Comparison of ENCODE assay signal across 17 cellular contexts in genomic region chr7:33495207-33495606, GRCh38.
DNase-seq lines count a peak whose midpoint lies in the region; ATAC-seq and TF ChIP-seq lines count a peak whose summit lies in the region.
"Had no signal": no experiment of that assay in that cellular context is flagged by ENCODE, and none has a peak within 500 bp of the region (broad histone marks: within the 10 kb centered on the region; RNA-seq: fewer than 3 reads in every experiment).

No MANE protein-coding gene starts in this region.

- H3K56ac ChIP-seq in IMR-90 (ENCODE audit: extremely low read depth, insufficient read depth, low read length) = no peak overlapping the region

- no peaks in the 10 kb centered on the region for H3K36me3 Mint-ChIP-seq in T-helper 17 cell (ENCODE audit: low read depth)

- ATAC-seq in IMR-90 (ENCODE audit: low read depth) (peak; percentile 74), GM19324 (IDR thresholded peaks at IDR 0.05; ENCODE audit: low FRiP score, unreplicated experiment) (no peak), GM19023 (IDR thresholded peaks at IDR 0.05; ENCODE audit: unreplicated experiment) (no peak), GM21717 (IDR thresholded peaks at IDR 0.05; ENCODE audit: unreplicated experiment) (no peak), T-helper 17 cell (no peak)
- ATAC-seq: stimulated activated naive B cell treated with anti-CD40 and anti-IgM and Interleukin-4, amounts not matched to agents 10 μg/mL and 1 μg/mL and 100 μg/mL, for 72 hours had no signal

- H2BK20ac ChIP-seq in IMR-90 (ENCODE audit: low read depth, low read length) = no peak overlapping the region

- TF ChIP-seq CTCF in AG10803 (conservative IDR thresholded peaks at IDR 0.05; ENCODE audit: low read length) = no peak
- no peak for TF ChIP-seq CTCF in IMR-90 (conservative IDR thresholded peaks at IDR 0.05; ENCODE audit: low read depth, low read length)
- no peak for TF ChIP-seq CTCF in epithelial cell of esophagus (IDR thresholded peaks at IDR 0.05; ENCODE audit: insufficient read depth, low read depth, low read length, missing control alignments)

- DNase-seq in AG10803 (ENCODE audit: low read depth) (peak; percentile 86), IMR-90 (peak; percentile 46), epithelial cell of esophagus (ENCODE audit: low read depth) (peak; percentile 10), myocyte (ENCODE audit: low read depth) (peak; percentile 76), T-helper 17 cell (no peak)
- DNase-seq: activated CD4-positive, alpha-beta memory T cell treated with anti-CD3 and anti-CD28 coated beads, Interleukin-2, amount 10 ng/mL, durations not matched to agents 7 days and 5 days; activated gamma-delta T cell treated with Interleukin-2 at 50 U/mL for 16 hours; colonic mucosa; GDM1; NCI-H2171 treated with DMSO at 0.1 percent for 48 hours; ovary; stimulated activated CD4-positive, alpha-beta T cell treated with anti-CD3 and anti-CD28 coated beads, Interleukin-1b, Interleukin-23, amount 100 ng/mL, for 48 hours; stimulated activated naive B cell treated with anti-CD40 and anti-IgM and Interleukin-4, amounts not matched to agents 10 μg/mL and 1 μg/mL and 100 μg/mL, for 72 hours had no signal

- no peak overlapping the region for H4K8ac ChIP-seq in IMR-90 (ENCODE audit: low read depth in 2 of 2, low read length in 2 of 2)

- H4K20me1 ChIP-seq in IMR-90 (ENCODE audit: insufficient read depth, low read length) = no peaks in the 10 kb centered on the region
- H4K20me1 ChIP-seq: BLaER1 treated with 17β-estradiol and CSF1 and Interleukin-3, amounts not matched to agents 10 nM and 100 nM had no signal

- in situ Hi-C loops in IMR-90 (cut with MboI; ENCODE audit: low sequenced_read_pairs) = no loop called here

- intact Hi-C loops in IMR-90 (cut with micrococcal nuclease) = no loop called here

- POLR2A ChIA-PET in IMR-90 (lab: Charles Lee; ENCODE audit: unreplicated experiment) = no interaction called here

- no peak overlapping the region for H2BK5ac ChIP-seq in IMR-90 (ENCODE audit: low read depth, low read length, poor library complexity, severe bottlenecking)

- H3K23ac ChIP-seq in IMR-90 (ENCODE audit: low read depth, low read length) = no peak overlapping the region

- H4K5ac ChIP-seq in IMR-90 (ENCODE audit: low read depth, low read length) = no peak overlapping the region

- no peak overlapping the region for H3K4me3 Mint-ChIP-seq in T-helper 17 cell
- H3K4me3 Mint-ChIP-seq: activated CD4-positive, alpha-beta memory T cell treated with anti-CD3 and anti-CD28 coated beads, Interleukin-2, amount 10 ng/mL, durations not matched to agents 7 days and 5 days; stimulated activated naive B cell treated with anti-CD40 and anti-IgM and Interleukin-4, amounts not matched to agents 10 μg/mL and 1 μg/mL and 100 μg/mL, for 72 hours had no signal

- H3K4me3 ChIP-seq in AG10803 (ENCODE audit: low read length) = no peak overlapping the region
- no peak overlapping the region for H3K4me3 ChIP-seq in IMR-90 (ENCODE audit: insufficient read depth, low read depth, low read length)
- no peak overlapping the region for H3K4me3 ChIP-seq in epithelial cell of esophagus (ENCODE audit: low read length)
- H3K4me3 ChIP-seq: BLaER1 treated with 17β-estradiol and CSF1 and Interleukin-3, amounts not matched to agents 10 nM and 100 nM; colonic mucosa; ovary had no signal

- WGBS in IMR-90 (ENCODE audit: extremely low coverage in 2 of 2, insufficient read length in 1 of 2), 2 experiments = no CpG with 5 or more reads among the region's 5 CpGs

- H3K4me1 Mint-ChIP-seq in T-helper 17 cell = no peaks in the 10 kb centered on the region
- H3K4me1 Mint-ChIP-seq: activated CD4-positive, alpha-beta memory T cell treated with anti-CD3 and anti-CD28 coated beads, Interleukin-2, amount 10 ng/mL, durations not matched to agents 7 days and 5 days; stimulated activated naive B cell treated with anti-CD40 and anti-IgM and Interleukin-4, amounts not matched to agents 10 μg/mL and 1 μg/mL and 100 μg/mL, for 72 hours had no signal

- no peak overlapping the region for H4K91ac ChIP-seq in IMR-90 (ENCODE audit: insufficient read depth, low read depth, low read length)

- H3K27me3 ChIP-seq in IMR-90 (ENCODE audit: control insufficient read depth, insufficient read depth, low read length) = no peaks in the 10 kb centered on the region
- H3K27me3 ChIP-seq: BLaER1 treated with 17β-estradiol and CSF1 and Interleukin-3, amounts not matched to agents 10 nM and 100 nM; colonic mucosa; ovary had no signal

- H3K27ac ChIP-seq in IMR-90 (ENCODE audit: insufficient read depth, low read length) = no peak overlapping the region
- H3K27ac ChIP-seq: BLaER1 treated with 17β-estradiol and CSF1 and Interleukin-3, amounts not matched to agents 10 nM and 100 nM; colonic mucosa; ovary had no signal

- no peak for TF ChIP-seq POLR2A in IMR-90 (IDR thresholded peaks at IDR 0.05; ENCODE audit: low read depth, low read length)

- no peaks in the 10 kb centered on the region for H3K36me3 ChIP-seq in IMR-90 (ENCODE audit: control insufficient read depth, insufficient read depth, low read length)
- H3K36me3 ChIP-seq: BLaER1 treated with 17β-estradiol and CSF1 and Interleukin-3, amounts not matched to agents 10 nM and 100 nM; colonic mucosa; ovary had no signal

- CTCF ChIA-PET in IMR-90 (lab: Yijun Ruan, JAX) = no interaction called here

- H2BK15ac ChIP-seq in IMR-90 (ENCODE audit: low read depth, low read length) = no peak overlapping the region

- no peak overlapping the region for H3K9ac ChIP-seq in IMR-90 (ENCODE audit: low read depth, low read length)
- H3K9ac ChIP-seq: BLaER1 treated with 17β-estradiol and CSF1 and Interleukin-3, amounts not matched to agents 10 nM and 100 nM had no signal

- BruUV-seq in IMR-90 (replicated peaks; lab: Mats Ljungman, UMichigan) = no TSS peak

- H2AK9ac ChIP-seq in IMR-90 (replicated peaks; ENCODE audit: low read depth, low read length, poor library complexity) = no peak overlapping the region

- no peaks in the 10 kb centered on the region for H3K9me1 ChIP-seq in IMR-90 (ENCODE audit: insufficient read depth, low read length)

- no peak overlapping the region for H3K18ac ChIP-seq in IMR-90 (ENCODE audit: low read depth, low read length)

- H2AFZ ChIP-seq in IMR-90 (replicated peaks; ENCODE audit: low read length, poor library complexity) = no peak overlapping the region

- no peak overlapping the region for H3K4ac ChIP-seq in IMR-90 (ENCODE audit: low read depth, low read length)

- no peaks in the 10 kb centered on the region for H3K79me1 ChIP-seq in IMR-90 (ENCODE audit: low read depth in 1 of 2, low read length in 2 of 2)

- dilution Hi-C loops in IMR-90 (cut with HindIII; ENCODE audit: low sequenced_read_pairs, unreplicated experiment) = no loop called here

- H3K27me3 Mint-ChIP-seq in T-helper 17 cell = no peaks in the 10 kb centered on the region
- H3K27me3 Mint-ChIP-seq: activated CD4-positive, alpha-beta memory T cell treated with anti-CD3 and anti-CD28 coated beads, Interleukin-2, amount 10 ng/mL, durations not matched to agents 7 days and 5 days; stimulated activated naive B cell treated with anti-CD40 and anti-IgM and Interleukin-4, amounts not matched to agents 10 μg/mL and 1 μg/mL and 100 μg/mL, for 72 hours had no signal

- H3K4me1 ChIP-seq in IMR-90 (ENCODE audit: control insufficient read depth, insufficient read depth, low read length) = peaks cover 3% of the 10 kb centered on the region
- H3K4me1 ChIP-seq: BLaER1 treated with 17β-estradiol and CSF1 and Interleukin-3, amounts not matched to agents 10 nM and 100 nM; colonic mucosa had no signal

- H3K14ac ChIP-seq in IMR-90 (replicated peaks; ENCODE audit: low read depth, low read length) = no peak overlapping the region

- no peak overlapping the region for H2AK5ac ChIP-seq in IMR-90 (ENCODE audit: low read depth, low read length)

- H3K4me2 ChIP-seq in IMR-90 (ENCODE audit: low read depth, low read length) = no peak overlapping the region
- H3K4me2 ChIP-seq: BLaER1 treated with 17β-estradiol and CSF1 and Interleukin-3, amounts not matched to agents 10 nM and 100 nM had no signal

- H2BK120ac ChIP-seq in IMR-90 (ENCODE audit: low read depth, low read length) = no peak overlapping the region

- no peak for TF ChIP-seq RAD21 in IMR-90 (IDR thresholded peaks at IDR 0.05; ENCODE audit: low read length)

- H3K9me3 ChIP-seq in IMR-90 (ENCODE audit: control insufficient read depth, insufficient read depth, low read length) = no peaks in the 10 kb centered on the region
- no peaks in the 10 kb centered on the region for H3K9me3 ChIP-seq in T-helper 17 cell (ENCODE audit: control insufficient read depth, low read length, poor library complexity, severe bottlenecking)
- H3K9me3 ChIP-seq: BLaER1 treated with 17β-estradiol and CSF1 and Interleukin-3, amounts not matched to agents 10 nM and 100 nM; colonic mucosa; ovary had no signal

- H3K27ac Mint-ChIP-seq in T-helper 17 cell = no peak overlapping the region
- H3K27ac Mint-ChIP-seq: activated CD4-positive, alpha-beta memory T cell treated with anti-CD3 and anti-CD28 coated beads, Interleukin-2, amount 10 ng/mL, durations not matched to agents 7 days and 5 days; stimulated activated naive B cell treated with anti-CD40 and anti-IgM and Interleukin-4, amounts not matched to agents 10 μg/mL and 1 μg/mL and 100 μg/mL, for 72 hours had no signal

TF ChIP-seq in IMR-90, 13 proteins besides CTCF, POLR2A, EP300 and RAD21:
- no peak for TF ChIP-seq MAFK (IDR thresholded peaks at IDR 0.05; ENCODE audit: low read depth, low read length)
- peak; percentile 48; the same call in 1 of the 2 replicates for TF ChIP-seq CEBPB (IDR thresholded peaks at IDR 0.05; ENCODE audit: low read depth, low read length)
TF ChIP-seq in IMR-90: peak in this region for 1.

Comparison
In these comparisons a context has a peak if more than half of its experiments do, and no peak if none do; other contexts are left out.
1. DNase-seq: peak in AG10803 (single experiment), IMR-90 (single experiment), epithelial cell of esophagus (single experiment) and myocyte (single experiment); none in T-helper 17 cell (0 of 3).